ENCODE assay signal across 1 cellular context in genomic region chr14:25014440-25014839, GRCh38.
TF ChIP-seq lines count a peak whose summit lies in the region.

No MANE protein-coding gene starts in this region.

TF ChIP-seq in HepG2, 621 proteins besides CTCF, POLR2A, EP300 and RAD21 (continued from another document):
- TF ChIP-seq PHF8 (CRISPR knock-in tag; IDR thresholded peaks at IDR 0.05) (no peak), ZNF251 (CRISPR knock-in tag; IDR thresholded peaks at IDR 0.05) (no peak), ZBTB37 (CRISPR knock-in tag; IDR thresholded peaks at IDR 0.05) (no peak), PHF21A (CRISPR knock-in tag; IDR thresholded peaks at IDR 0.05) (no peak), FIP1L1 (IDR thresholded peaks at IDR 0.05; ENCODE audit: borderline replicate concordance, insufficient read depth, low read depth, low read length) (no peak), RAD51 (IDR thresholded peaks at IDR 0.05; ENCODE audit: borderline replicate concordance) (no peak), ZUFSP (CRISPR knock-in tag; IDR thresholded peaks at IDR 0.05; ENCODE audit: borderline replicate concordance) (no peak), ZBTB3 (CRISPR knock-in tag; IDR thresholded peaks at IDR 0.05; ENCODE audit: borderline replicate concordance, low read depth) (no peak), ZBTB4 (CRISPR knock-in tag; IDR thresholded peaks at IDR 0.05; ENCODE audit: borderline replicate concordance) (no peak), ZNF333 (CRISPR knock-in tag; IDR thresholded peaks at IDR 0.05; ENCODE audit: borderline replicate concordance) (no peak), RBAK (CRISPR knock-in tag; IDR thresholded peaks at IDR 0.05) (no peak), KDM5A (IDR thresholded peaks at IDR 0.05; ENCODE audit: borderline replicate concordance, low read length) (no peak), SAP130 (CRISPR knock-in tag; IDR thresholded peaks at IDR 0.05; ENCODE audit: low read depth) (peak; percentile 24; the same call in 1 of the 2 replicates), ZNF317 (CRISPR knock-in tag; IDR thresholded peaks at IDR 0.05) (no peak), NR0B2 (CRISPR knock-in tag; IDR thresholded peaks at IDR 0.05) (no peak), ZNF784 (CRISPR knock-in tag; IDR thresholded peaks at IDR 0.05; ENCODE audit: borderline replicate concordance) (no peak)
